9 cellular contexts compared by ENCODE assay signal in genomic region chr13:49400755-49401659, GRCh38. TPM values are rescaled to one million over a fixed set of nuclear protein-coding genes. Genes with fewer than 3 reads are reported as not detected.
A peak's percentile ranks its signal among the peaks of the same experiment; 100 is the strongest.
DNase-seq lines count a peak whose midpoint lies in the region; ATAC-seq and TF ChIP-seq lines count a peak whose summit lies in the region.
"Had no signal": no experiment of that assay in that cellular context is flagged by ENCODE, and none has a peak within 500 bp of the region (broad histone marks: within the 10 kb centered on the region; RNA-seq: fewer than 3 reads in every experiment).

No MANE protein-coding gene starts in this region.

- no peak overlapping the region for H2BK5ac ChIP-seq in trophoblast cell (ENCODE audit: low read depth, low read length, poor library complexity)

- H3K27me3 ChIP-seq in Peyer's patch (no peaks in the 10 kb centered on the region), trophoblast cell (ENCODE audit: insufficient read depth, low read length) (no peaks in the 10 kb centered on the region)

- peak overlapping the region; percentile 53 for H3K4me2 ChIP-seq in trophoblast cell (ENCODE audit: low read length)

- peak overlapping the region in 2 of 4 donors; percentile 5 to 34 for H3K4me3 ChIP-seq in Peyer's patch
- H3K4me3 ChIP-seq in trophoblast cell (ENCODE audit: low read depth, low read length): no peak overlapping the region

- H3K9me3 ChIP-seq in Peyer's patch (no peaks in the 10 kb centered on the region), trophoblast cell (ENCODE audit: insufficient read depth, low read depth, low read length) (no peaks in the 10 kb centered on the region)

- no peak overlapping the region for H3K23ac ChIP-seq in trophoblast cell (ENCODE audit: low read length)

- no peak overlapping the region for H3K27ac Mint-ChIP-seq in T-helper 2 cell treated with Interferon-gamma antibody and Interleukin-4, amounts not matched to agents 5 μg/mL and 100 μg/mL, for 36 hours

- TF ChIP-seq CTCF in Peyer's patch (IDR thresholded peaks at IDR 0.05): no peak

- H3K14ac ChIP-seq in trophoblast cell (ENCODE audit: low read length): no peak overlapping the region

- DNase-seq in Right ventricle myocardium inferior (ENCODE audit: missing footprints) (no peak), cardiac septum (ENCODE audit: low spot score) (no peak), Peyer's patch (no peak), foreskin melanocyte (peak; percentile 14), trophoblast cell (peak; percentile 70 to 92), NCI-H2196 (lab: John Stamatoyannopoulos, UW; ENCODE audit: unreplicated experiment) (no peak), GM19240 (ENCODE audit: insufficient read length, low spot score) (no peak)
- DNase-seq in T-helper 2 cell treated with Interferon-gamma antibody and Interleukin-4, amounts not matched to agents 5 μg/mL and 100 μg/mL, for 36 hours (ENCODE audit: low spot score): no peak
- DNase-seq: DND-41 had no signal

- peaks cover 24% of the 10 kb centered on the region for H3K9me3 Mint-ChIP-seq in T-helper 2 cell treated with Interferon-gamma antibody and Interleukin-4, amounts not matched to agents 5 μg/mL and 100 μg/mL, for 36 hours

- no peaks in the 10 kb centered on the region for H3K79me2 ChIP-seq in trophoblast cell (ENCODE audit: control insufficient read depth, insufficient read depth, low read length, poor library complexity)

- H3K27ac ChIP-seq in Peyer's patch (peak overlapping the region; percentile 13 to 80 (median 58)), trophoblast cell (ENCODE audit: low read depth, low read length) (peak overlapping the region; percentile 91)

- no peak for TF ChIP-seq POLR2A in Peyer's patch (IDR thresholded peaks at IDR 0.05)

- H4K12ac ChIP-seq in trophoblast cell (ENCODE audit: low read depth, low read length): no peak overlapping the region

- no peaks in the 10 kb centered on the region for H3K4me1 Mint-ChIP-seq in T-helper 2 cell treated with Interferon-gamma antibody and Interleukin-4, amounts not matched to agents 5 μg/mL and 100 μg/mL, for 36 hours (ENCODE audit: low read depth)

- no peak overlapping the region for H2BK120ac ChIP-seq in trophoblast cell (ENCODE audit: insufficient read depth, low read length, poor library complexity)

- no peak overlapping the region for H3K18ac ChIP-seq in trophoblast cell (ENCODE audit: low read length)

- no peak overlapping the region for H3K4ac ChIP-seq in trophoblast cell (ENCODE audit: low read depth, low read length)

- intact Hi-C loops in Right ventricle myocardium inferior (cut with DNase I) (loop anchor here (2.0 to 5.0 kb wide), 2 partner anchors 92 to 206 kb away; no protein-coding TSS in a partner anchor), cardiac septum (cut with DNase I) (no loop called here)

- peaks cover 2% of the 10 kb centered on the region for H3K27me3 Mint-ChIP-seq in T-helper 2 cell treated with Interferon-gamma antibody and Interleukin-4, amounts not matched to agents 5 μg/mL and 100 μg/mL, for 36 hours (ENCODE audit: low read depth)

- H2AFZ ChIP-seq in trophoblast cell (ENCODE audit: insufficient read depth, low read length, poor library complexity): no peak overlapping the region

- peaks cover 7% of the 10 kb centered on the region for H3K79me1 ChIP-seq in trophoblast cell (ENCODE audit: low read length)

- H4K91ac ChIP-seq in trophoblast cell (ENCODE audit: low read depth, low read length): no peak overlapping the region

- no CpG with 5 or more reads among the region's 7 CpGs for WGBS in trophoblast cell (ENCODE audit: extremely low coverage, insufficient coverage, insufficient read length)

- H3K9ac ChIP-seq in trophoblast cell (ENCODE audit: low read length): no peak overlapping the region

- no peak overlapping the region for H2AK5ac ChIP-seq in trophoblast cell (ENCODE audit: low read length)

- H2BK12ac ChIP-seq in trophoblast cell (ENCODE audit: low read length): no peak overlapping the region

- H3K36me3 ChIP-seq in Peyer's patch: no peaks in the 10 kb centered on the region
- no peaks in the 10 kb centered on the region for H3K36me3 ChIP-seq in trophoblast cell (ENCODE audit: control insufficient read depth in 1 of 2, insufficient read depth in 2 of 2, low read length in 2 of 2)

- H3K4me1 ChIP-seq in Peyer's patch (no peaks in the 10 kb centered on the region), trophoblast cell (ENCODE audit: control insufficient read depth in 1 of 2, insufficient read depth in 2 of 2, low read length in 2 of 2) (peaks cover 3 to 5% of the 10 kb centered on the region in 2 experiments)

- H4K8ac ChIP-seq in trophoblast cell (ENCODE audit: low read depth, low read length): no peak overlapping the region

- peak; percentile 96 for ATAC-seq in Right ventricle myocardium inferior

- H3K4me3 Mint-ChIP-seq in T-helper 2 cell treated with Interferon-gamma antibody and Interleukin-4, amounts not matched to agents 5 μg/mL and 100 μg/mL, for 36 hours: no peak overlapping the region

- H3K36me3 Mint-ChIP-seq in T-helper 2 cell treated with Interferon-gamma antibody and Interleukin-4, amounts not matched to agents 5 μg/mL and 100 μg/mL, for 36 hours (ENCODE audit: low read depth): peaks cover 6% of the 10 kb centered on the region

RNA-seq across cellular contexts. Expression of gene CAB39L, which starts 42.9 kb away (rescaled TPM):
- total RNA-seq in Right ventricle myocardium inferior: 22.1 TPM
- total RNA-seq in cardiac septum: 9.8 TPM
- total RNA-seq in Peyer's patch: 10 to 100 TPM in 2 of 4 donors, 1 to 10 TPM in 2; 8.3 to 28.9 (median 11.6) TPM
- 23.0 and 24.4 TPM in 2 replicates for polyA plus RNA-seq in trophoblast cell (2013)

RNA-seq across cellular contexts. Expression of gene SETDB2, which starts 43.1 kb away (rescaled TPM):
- total RNA-seq in Right ventricle myocardium inferior (13.1 TPM), cardiac septum (11.2 TPM), Peyer's patch (10 to 100 TPM in 1 of 4 donors, 1 to 10 TPM in 3; 5.4 to 20.6 (median 8.9) TPM)
- 2.5 and 2.7 TPM in 2 replicates for polyA plus RNA-seq in trophoblast cell (2013)

Comparison
In these comparisons a context has a peak if more than half of its experiments do, and no peak if none do; other contexts are left out.
1. DNase-seq: peak in foreskin melanocyte (single experiment) and trophoblast cell (2 of 2); none in Right ventricle myocardium inferior (single experiment), cardiac septum (single experiment), Peyer's patch (0 of 3), NCI-H2196 (single experiment), T-helper 2 cell treated with Interferon-gamma antibody and Interleukin-4, amounts not matched to agents 5 μg/mL and 100 μg/mL, for 36 hours (single experiment) and GM19240 (single experiment).